Comparison of ENCODE assay signal across 10 cellular contexts in the genomic region with DNA sequence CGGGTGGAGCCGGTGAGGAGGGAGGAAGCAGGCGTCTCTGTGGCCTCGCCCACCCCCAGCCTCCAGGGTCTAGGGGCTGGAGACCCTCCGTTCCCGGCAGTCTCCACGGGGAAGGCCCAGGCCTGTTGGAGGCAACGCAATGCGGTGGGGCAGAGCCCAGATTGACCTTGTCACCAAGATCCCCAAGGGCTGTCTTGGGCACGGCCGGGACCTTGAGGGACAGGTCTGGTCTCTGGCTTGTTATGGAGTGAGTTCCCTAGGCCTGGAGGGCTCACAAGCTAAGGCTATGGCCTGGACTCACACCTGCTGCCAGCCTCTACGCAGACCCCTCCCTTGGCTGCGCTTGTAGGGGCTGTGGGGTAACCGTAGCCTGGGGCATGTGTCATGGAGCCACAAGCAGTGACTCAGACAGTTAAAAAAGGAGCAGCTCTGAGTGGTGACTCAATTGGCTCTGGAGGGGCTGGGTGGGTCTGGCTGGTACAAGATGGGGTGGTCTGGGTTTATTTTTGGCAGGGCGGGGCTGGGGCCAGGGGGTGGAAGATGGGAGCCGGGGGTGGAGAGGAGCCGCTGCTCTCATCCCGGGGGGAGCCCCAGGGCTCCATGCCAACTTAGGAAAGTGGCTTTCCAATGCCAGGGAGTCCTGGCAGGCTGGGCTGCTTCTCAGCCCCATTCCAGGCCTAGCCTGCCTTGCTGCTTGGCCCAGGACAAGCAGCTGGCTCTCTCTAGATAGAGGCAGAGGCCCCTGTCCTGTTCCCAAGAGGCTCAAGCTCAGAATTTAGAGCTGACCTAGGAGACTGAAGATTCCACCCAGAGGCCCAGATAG. TPM values are rescaled to one million over a fixed set of nuclear protein-coding genes. Genes with fewer than 3 reads are reported as not detected.
DNase-seq lines count a peak whose midpoint lies in the region; ATAC-seq and TF ChIP-seq lines count a peak whose summit lies in the region.
"Not testable (repeated sequence)": the region's sequence is repeated elsewhere in the genome, so short reads cannot be mapped to it uniquely, and the experiment has no call there.
"Had no signal": no experiment of that assay in that cellular context is flagged by ENCODE, and none has a peak within 500 bp of the region (broad histone marks: within the 10 kb centered on the region; RNA-seq: fewer than 3 reads in every experiment).

No MANE protein-coding gene starts in this region.

- peak overlapping the region; percentile 52 for H3K27ac ChIP-seq in AG04450 (ENCODE audit: low read depth, low read length)
- H3K27ac ChIP-seq in mammary epithelial cell (ENCODE audit: insufficient read depth, low read depth, low read length): peak overlapping the region; percentile 12
- H3K27ac ChIP-seq in tibial artery: peak overlapping the region; percentile 91 to 99

- H2AFZ ChIP-seq in mammary epithelial cell (ENCODE audit: low read depth, low read length): not testable (repeated sequence)

- H3K4me1 ChIP-seq in mammary epithelial cell (ENCODE audit: insufficient read depth, low read length) (peaks cover 30% of the 10 kb centered on the region), skeletal muscle satellite cell (ENCODE audit: control insufficient read depth, insufficient read depth, low read length) (peaks cover 39% of the 10 kb centered on the region), tibial artery (peaks cover 9 to 86% (median 77%) of the 10 kb centered on the region in 4 donors)
- H3K4me1 ChIP-seq in mucosa of descending colon (ENCODE audit: low read depth): not testable (repeated sequence)

- 61% methylated on average over 6 of the region's 18 CpGs for WGBS in mammary epithelial cell (ENCODE audit: low coverage, missing lambda C conversion rate)

- CTCF ChIA-PET in AG04450 (lab: Charles Lee): interaction anchor here (0.5 kb wide), 1 partner anchor 35 kb away, joined by 6 read pairs; no protein-coding TSS in a partner anchor
- CTCF ChIA-PET in mammary epithelial cell (lab: Charles Lee; ENCODE audit: low non-redundant PET): not testable (repeated sequence)

- POLR2A ChIA-PET in AG04450 (lab: Yijun Ruan, JAX): not testable (repeated sequence)

- not testable (repeated sequence) for H3K4me3 ChIP-seq in AG04450 (ENCODE audit: low read depth, low read length); mammary epithelial cell (replicated peaks in 1 of 3; ENCODE audit: insufficient read depth in 1 of 3, low read depth in 2 of 3, low read length in 3 of 3); mucosa of descending colon; skeletal muscle satellite cell (ENCODE audit: low read length)
- H3K4me3 ChIP-seq in tibial artery: peak overlapping the region; percentile 29 to 31

- not testable (repeated sequence) for H4K20me1 ChIP-seq in mammary epithelial cell (ENCODE audit: insufficient read depth, low read length)

- intact Hi-C loops in mammary epithelial cell (cut with micrococcal nuclease); Right ventricle myocardium superior (cut with DNase I); mucosa of descending colon (cut with DNase I, micrococcal nuclease); tibial artery (cut with DNase I; ENCODE audit: low total_unique reads): not testable (repeated sequence)

- not testable (repeated sequence) for DNase-seq in AG04450 (ENCODE audit: low read depth, low spot score); mammary epithelial cell; Right ventricle myocardium superior; mucosa of descending colon; tibial artery
- peak; percentile 7 for DNase-seq in MV-4-11 (lab: John Stamatoyannopoulos, UW)

- peak; percentile 55 for ATAC-seq in SK-N-SH treated with all-trans-retinoic acid at 6 μM for 48 hours
- ATAC-seq in Right ventricle myocardium superior (ENCODE audit: poor library complexity): peak; percentile 16
- peak; percentile 12 for ATAC-seq in mucosa of descending colon

- not testable (repeated sequence) for TF ChIP-seq CTCF in AG04450 (IDR thresholded peaks at IDR 0.05; ENCODE audit: low read depth, low read length); mammary epithelial cell (conservative IDR thresholded peaks at IDR 0.05 in 1 of 2, IDR thresholded peaks at IDR 0.05 in 1 of 2; ENCODE audit: extremely low read depth in 1 of 2, insufficient read depth in 1 of 2, low read depth in 1 of 2, low read length in 2 of 2); mucosa of descending colon (IDR thresholded peaks at IDR 0.05); tibial artery (IDR thresholded peaks at IDR 0.05)

- not testable (repeated sequence) for H3K9me3 ChIP-seq in AG04450 (ENCODE audit: control insufficient read depth, insufficient read depth, low read length); mammary epithelial cell (replicated peaks; ENCODE audit: insufficient read depth, low read length); mucosa of descending colon; skeletal muscle satellite cell (replicated peaks; ENCODE audit: low read length); tibial artery

- H3K4me2 ChIP-seq in mammary epithelial cell (ENCODE audit: insufficient read depth, low read depth, low read length): not testable (repeated sequence)
- H3K4me2 ChIP-seq in skeletal muscle satellite cell (ENCODE audit: low read length): peak overlapping the region; percentile 41

- not testable (repeated sequence) for H3K9ac ChIP-seq in mammary epithelial cell (ENCODE audit: insufficient read depth, low read length)
- H3K9ac ChIP-seq in skeletal muscle satellite cell (ENCODE audit: low read depth, low read length): peak overlapping the region; percentile 60

- BruUV-seq in mammary epithelial cell (replicated peaks; lab: Mats Ljungman, UMichigan): not testable (repeated sequence)

- not testable (repeated sequence) for H3K79me2 ChIP-seq in mammary epithelial cell (ENCODE audit: insufficient read depth, low read length)

- in situ Hi-C loops in mammary epithelial cell (cut with MboI; ENCODE audit: low sequenced_read_pairs in 2 of 2): not testable (repeated sequence)

- not testable (repeated sequence) for H3K27me3 ChIP-seq in AG04450 (ENCODE audit: control insufficient read depth, insufficient read depth, low read length); mammary epithelial cell (ENCODE audit: insufficient read depth, low read length); skeletal muscle satellite cell (ENCODE audit: control insufficient read depth, insufficient read depth, low read length); tibial artery

- dilution Hi-C loops in mammary epithelial cell (cut with HindIII; ENCODE audit: low sequenced_read_pairs): not testable (repeated sequence)

- H3K36me3 ChIP-seq in mammary epithelial cell (ENCODE audit: insufficient read depth, low read length); mucosa of descending colon (ENCODE audit: low read depth); skeletal muscle satellite cell (ENCODE audit: insufficient read depth, low read length): not testable (repeated sequence)
- H3K36me3 ChIP-seq in tibial artery: peaks cover 4 to 14% (median 6%) of the 10 kb centered on the region in 3 donors

RNA-seq across cellular contexts. Expression of a gene that starts 9.0 kb away (rescaled TPM):
- 5.8 and 8.4 TPM in 2 replicates for polyA plus RNA-seq in AG04450 (2011; rRNA removed)
- 11.9 and 14.1 TPM in 2 replicates for polyA minus RNA-seq in AG04450 (2011; rRNA and poly(A)+ RNA removed)
- 10 to 100 TPM in 1 of 2 donors, 1 to 10 TPM in 1; 3.6 to 28.5 TPM for total RNA-seq in mammary epithelial cell
- 5.9 TPM for polyA plus RNA-seq in mammary epithelial cell
- polyA minus RNA-seq in mammary epithelial cell: 15.3 TPM
- 5.2 TPM for total RNA-seq in Right ventricle myocardium superior
- 10 to 100 TPM in 1 of 3 donors, 1 to 10 TPM in 2; 3.0 to 86.8 (median 7.8) TPM for total RNA-seq in mucosa of descending colon
- total RNA-seq in skeletal muscle satellite cell (2012; rRNA removed): 7.6 and 13.1 TPM in 2 replicates
- total RNA-seq: CD8-positive, alpha-beta memory T cell; T-helper 1 cell treated with Interleukin-12 subunit alpha and Interleukin-12 subunit beta and Interleukin-4 antibody, amounts not matched to agents 30 ng/mL and 1 ng/mL, for 36 hours had no signal
- polyA plus RNA-seq: CD8-positive, alpha-beta memory T cell had no signal

RNA-seq across cellular contexts. Expression of a gene that starts 55.9 kb away (rescaled TPM):
- polyA plus RNA-seq in AG04450 (2011; rRNA removed) (14.2 and 17.4 TPM in 2 replicates), mammary epithelial cell (24.0 TPM)
- 26.2 and 34.8 TPM in 2 replicates for polyA minus RNA-seq in AG04450 (2011; rRNA and poly(A)+ RNA removed)
- total RNA-seq in mammary epithelial cell (10 to 100 TPM; 28.2 to 41.4 TPM), Right ventricle myocardium superior (12.4 TPM), mucosa of descending colon (10 to 100 TPM; 23.6 to 38.2 (median 28.7) TPM)
- 50.4 TPM for polyA minus RNA-seq in mammary epithelial cell
- total RNA-seq in skeletal muscle satellite cell (2012; rRNA removed): 15.2 and 16.8 TPM in 2 replicates

Comparison
In these comparisons a context has a peak if more than half of its experiments do, and no peak if none do; other contexts are left out.
1. H3K27ac ChIP-seq: peak in every context shown above with its lines; median percentile 95 in tibial artery; 52 in AG04450; 12 in mammary epithelial cell.